Comparison of ENCODE assay signal across 19 cellular contexts in the genomic region with DNA sequence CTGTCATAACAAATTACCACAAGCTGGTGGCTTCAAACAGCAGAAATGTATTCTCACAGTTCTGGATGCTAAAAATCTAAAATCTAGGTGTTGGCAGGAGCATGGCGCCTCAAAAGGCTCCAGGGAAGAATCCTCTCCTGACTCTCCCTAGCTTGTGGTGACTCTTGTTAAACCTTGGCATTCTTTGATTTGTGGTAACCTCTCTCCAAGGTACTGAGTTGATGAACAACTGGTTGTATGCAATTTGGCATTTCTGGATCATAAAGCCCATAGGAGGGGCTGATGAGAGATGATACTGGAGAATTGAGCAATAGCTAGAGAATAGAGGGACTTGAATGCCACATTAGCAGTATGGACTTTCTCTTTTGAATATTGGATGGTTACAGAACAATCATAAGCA.
A peak's percentile ranks its signal among the peaks of the same experiment; 100 is the strongest.
DNase-seq lines count a peak whose midpoint lies in the region; ATAC-seq, FAIRE-seq and TF ChIP-seq lines count a peak whose summit lies in the region.
"Had no signal": no experiment of that assay in that cellular context is flagged by ENCODE, and none has a peak within 500 bp of the region (broad histone marks: within the 10 kb centered on the region; RNA-seq: fewer than 3 reads in every experiment).

No MANE protein-coding gene starts in this region.

- CTCF ChIA-PET in HCT116 (lab: Charles Lee), result no interaction called here

- H3K9ac ChIP-seq in HCT116 (ENCODE audit: low read length), result no peak overlapping the region
- no peak overlapping the region for H3K9ac ChIP-seq in astrocyte (ENCODE audit: low read length)

- H3K4me3 ChIP-seq in HCT116 (replicated peaks in 1 of 2; ENCODE audit: low read depth in 1 of 2, low read length in 2 of 2) (no peak overlapping the region), astrocyte (ENCODE audit: insufficient read depth, low read depth, low read length) (no peak overlapping the region)

- TF ChIP-seq CTCF in HCT116 (IDR thresholded peaks at IDR 0.05 in 2 of 3, conservative IDR thresholded peaks at IDR 0.05 in 1 of 3; ENCODE audit: borderline replicate concordance in 1 of 3, insufficient read depth in 1 of 3, low read depth in 2 of 3, low read length in 2 of 3) (no peak), astrocyte (IDR thresholded peaks at IDR 0.05; ENCODE audit: insufficient read depth, low read depth, low read length) (no peak), neural crest cell (conservative IDR thresholded peaks at IDR 0.05) (no peak)

- intact Hi-C loops in HCT116 (cut with micrococcal nuclease) (no loop called here), left ventricle myocardium superior (cut with micrococcal nuclease) (no loop called here)

- H3K4me1 ChIP-seq in HCT116 (ENCODE audit: control insufficient read depth in 1 of 2, insufficient read depth in 2 of 2, low read length in 2 of 2) (no peaks in the 10 kb centered on the region), astrocyte (ENCODE audit: insufficient read depth, low read length) (no peaks in the 10 kb centered on the region)

- no peaks in the 10 kb centered on the region for H3K4me1 Mint-ChIP-seq in astrocyte (ENCODE audit: low read depth, unreplicated experiment)
- H3K4me1 Mint-ChIP-seq in neural crest cell, result peaks cover 16% of the 10 kb centered on the region
- H3K4me1 Mint-ChIP-seq: CD14-positive monocyte, H9 had no signal

- H3K4me3 Mint-ChIP-seq in astrocyte (ENCODE audit: unreplicated experiment), result no peak overlapping the region
- H3K4me3 Mint-ChIP-seq in neural crest cell, result no peak overlapping the region
- H3K4me3 Mint-ChIP-seq: CD14-positive monocyte, H9 had no signal

- H3K27me3 Mint-ChIP-seq in astrocyte (ENCODE audit: low read depth, unreplicated experiment) (no peaks in the 10 kb centered on the region), neural crest cell (ENCODE audit: low read depth) (no peaks in the 10 kb centered on the region)

- H3K36me3 ChIP-seq in HCT116 (ENCODE audit: control insufficient read depth in 1 of 2, insufficient read depth in 2 of 2, low read length in 2 of 2), result no peaks in the 10 kb centered on the region
- H3K36me3 ChIP-seq in astrocyte (ENCODE audit: insufficient read depth, low read length), result no peaks in the 10 kb centered on the region

- H2AFZ ChIP-seq in HCT116 (ENCODE audit: low read depth, low read length, poor library complexity, severe bottlenecking), result no peak overlapping the region
- no peak overlapping the region for H2AFZ ChIP-seq in astrocyte (ENCODE audit: low read depth, low read length)

- H3K9me3 Mint-ChIP-seq in astrocyte (ENCODE audit: unreplicated experiment) (no peaks in the 10 kb centered on the region), neural crest cell (peaks cover 11% of the 10 kb centered on the region)
- H3K9me3 Mint-ChIP-seq in activated naive CD4-positive, alpha-beta T cell treated with anti-CD3 and anti-CD28 coated beads, Interleukin-2, amount 50 U/mL, for 72 hours, result peaks cover 0 to 12% of the 10 kb centered on the region in 2 donors
- H3K9me3 Mint-ChIP-seq: H9 had no signal

- TF ChIP-seq RAD21 in HCT116 (IDR thresholded peaks at IDR 0.05; ENCODE audit: low read depth), result no peak

- POLR2A ChIA-PET in HCT116 (lab: Charles Lee), result no interaction called here

- no peaks in the 10 kb centered on the region for H3K9me2 ChIP-seq in HCT116 (ENCODE audit: insufficient read depth)

- H3K27me3 ChIP-seq in HCT116 (ENCODE audit: insufficient read depth, low read length) (no peaks in the 10 kb centered on the region), astrocyte (ENCODE audit: insufficient read depth, low read length) (no peaks in the 10 kb centered on the region)

- DNase-seq in EL (peak; percentile 3), HCT116 (ENCODE audit: low read depth, low spot score) (no peak), astrocyte (ENCODE audit: low read depth) (peak; percentile 1), neural crest cell (ENCODE audit: low read depth, low spot score) (no peak), left ventricle myocardium superior (no peak), DMS 273 treated with DMSO at 0.1 percent for 48 hours (lab: John Stamatoyannopoulos, UW) (no peak)
- DNase-seq in activated naive CD4-positive, alpha-beta T cell treated with anti-CD3 and anti-CD28 coated beads, Interleukin-2, amount 50 U/mL, for 72 hours (ENCODE audit: low spot score in 2 of 2), result no peak
- DNase-seq: COR-L47, GF-D8, H9, KBM-7, MV-4-11, NCI-H1436, NCI-H1930, NCI-H510A, NCI-H748 treated with DMSO at 0.1 percent for 48 hours, Right ventricle myocardium superior, SW 1271 had no signal

- no peak for TF ChIP-seq POLR2A in HCT116 (IDR thresholded peaks at IDR 0.05; ENCODE audit: borderline replicate concordance, extremely low read depth, insufficient read depth, insufficient read length)

- H3K27ac Mint-ChIP-seq in astrocyte (ENCODE audit: unreplicated experiment) (no peak overlapping the region), neural crest cell (ENCODE audit: unreplicated experiment) (peak overlapping the region; percentile 43)
- no peak overlapping the region for H3K27ac Mint-ChIP-seq in activated naive CD4-positive, alpha-beta T cell treated with anti-CD3 and anti-CD28 coated beads, Interleukin-2, amount 50 U/mL, for 72 hours
- H3K27ac Mint-ChIP-seq: CD14-positive monocyte, H9 had no signal

- FAIRE-seq in astrocyte (lab: Jason Lieb, UNC), result no peak

- H3K27ac ChIP-seq in HCT116 (ENCODE audit: low read depth, low read length), result no peak overlapping the region
- H3K27ac ChIP-seq in astrocyte (ENCODE audit: low read depth, low read length), result no peak overlapping the region

- no peaks in the 10 kb centered on the region for H4K20me1 ChIP-seq in HCT116 (ENCODE audit: insufficient read depth)
- no peaks in the 10 kb centered on the region for H4K20me1 ChIP-seq in astrocyte (ENCODE audit: insufficient read depth, low read length)

- BruUV-seq in HCT116 (replicated peaks; lab: Mats Ljungman, UMichigan), result no TSS peak

- ATAC-seq in HCT116 (no peak), left ventricle myocardium superior (no peak)
- no peak for ATAC-seq in activated naive CD4-positive, alpha-beta T cell treated with anti-CD3 and anti-CD28 coated beads, Interleukin-2, amount 50 U/mL, for 72 hours

- no peaks in the 10 kb centered on the region for H3K36me3 Mint-ChIP-seq in astrocyte (ENCODE audit: low read depth, unreplicated experiment)
- H3K36me3 Mint-ChIP-seq in neural crest cell (ENCODE audit: low read depth), result no peaks in the 10 kb centered on the region
- no peaks in the 10 kb centered on the region for H3K36me3 Mint-ChIP-seq in activated naive CD4-positive, alpha-beta T cell treated with anti-CD3 and anti-CD28 coated beads, Interleukin-2, amount 50 U/mL, for 72 hours
- H3K36me3 Mint-ChIP-seq: CD14-positive monocyte had no signal

- H3K4me2 ChIP-seq in HCT116 (ENCODE audit: low read length) (no peak overlapping the region), astrocyte (ENCODE audit: low read length) (no peak overlapping the region)

- H3K79me2 ChIP-seq in HCT116 (ENCODE audit: insufficient read depth, low read length) (no peaks in the 10 kb centered on the region), astrocyte (ENCODE audit: insufficient read depth, low read length) (no peaks in the 10 kb centered on the region)

- RAD21 ChIA-PET in HCT116 (lab: Charles Lee; ENCODE audit: low non-redundant PET in 1 of 2, low total read pairs in 2 of 2, uncharacterized antibody in 2 of 2, unreplicated experiment in 2 of 2), result no interaction called here

- no peaks in the 10 kb centered on the region for H3K9me3 ChIP-seq in HCT116 (ENCODE audit: control insufficient read depth in 1 of 2, insufficient read depth in 1 of 2, low read depth in 1 of 2, low read length in 2 of 2)
- no peaks in the 10 kb centered on the region for H3K9me3 ChIP-seq in astrocyte (ENCODE audit: insufficient read depth, low read depth, low read length)

TF ChIP-seq in HCT116, 20 proteins besides CTCF, POLR2A, EP300 and RAD21:
- TF ChIP-seq, protein P1, sequence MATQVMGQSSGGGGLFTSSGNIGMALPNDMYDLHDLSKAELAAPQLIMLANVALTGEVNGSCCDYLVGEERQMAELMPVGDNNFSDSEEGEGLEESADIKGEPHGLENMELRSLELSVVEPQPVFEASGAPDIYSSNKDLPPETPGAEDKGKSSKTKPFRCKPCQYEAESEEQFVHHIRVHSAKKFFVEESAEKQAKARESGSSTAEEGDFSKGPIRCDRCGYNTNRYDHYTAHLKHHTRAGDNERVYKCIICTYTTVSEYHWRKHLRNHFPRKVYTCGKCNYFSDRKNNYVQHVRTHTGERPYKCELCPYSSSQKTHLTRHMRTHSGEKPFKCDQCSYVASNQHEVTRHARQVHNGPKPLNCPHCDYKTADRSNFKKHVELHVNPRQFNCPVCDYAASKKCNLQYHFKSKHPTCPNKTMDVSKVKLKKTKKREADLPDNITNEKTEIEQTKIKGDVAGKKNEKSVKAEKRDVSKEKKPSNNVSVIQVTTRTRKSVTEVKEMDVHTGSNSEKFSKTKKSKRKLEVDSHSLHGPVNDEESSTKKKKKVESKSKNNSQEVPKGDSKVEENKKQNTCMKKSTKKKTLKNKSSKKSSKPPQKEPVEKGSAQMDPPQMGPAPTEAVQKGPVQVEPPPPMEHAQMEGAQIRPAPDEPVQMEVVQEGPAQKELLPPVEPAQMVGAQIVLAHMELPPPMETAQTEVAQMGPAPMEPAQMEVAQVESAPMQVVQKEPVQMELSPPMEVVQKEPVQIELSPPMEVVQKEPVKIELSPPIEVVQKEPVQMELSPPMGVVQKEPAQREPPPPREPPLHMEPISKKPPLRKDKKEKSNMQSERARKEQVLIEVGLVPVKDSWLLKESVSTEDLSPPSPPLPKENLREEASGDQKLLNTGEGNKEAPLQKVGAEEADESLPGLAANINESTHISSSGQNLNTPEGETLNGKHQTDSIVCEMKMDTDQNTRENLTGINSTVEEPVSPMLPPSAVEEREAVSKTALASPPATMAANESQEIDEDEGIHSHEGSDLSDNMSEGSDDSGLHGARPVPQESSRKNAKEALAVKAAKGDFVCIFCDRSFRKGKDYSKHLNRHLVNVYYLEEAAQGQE (IDR thresholded peaks at IDR 0.05; ENCODE audit: low read depth), result peak; percentile 31; the same call in 1 of the 2 replicates
- TF ChIP-seq CEBPB (IDR thresholded peaks at IDR 0.05; ENCODE audit: low read depth) (no peak), EGR1 (IDR thresholded peaks at IDR 0.05; ENCODE audit: low read depth) (no peak)

Comparison
In these comparisons a context has a peak if more than half of its experiments do, and no peak if none do; other contexts are left out.
1. DNase-seq: peak in EL (single experiment) and astrocyte (single experiment); none in HCT116 (single experiment), neural crest cell (single experiment), left ventricle myocardium superior (single experiment), activated naive CD4-positive, alpha-beta T cell treated with anti-CD3 and anti-CD28 coated beads, Interleukin-2, amount 50 U/mL, for 72 hours (0 of 2) and DMS 273 treated with DMSO at 0.1 percent for 48 hours (single experiment).